In the genomic region with DNA sequence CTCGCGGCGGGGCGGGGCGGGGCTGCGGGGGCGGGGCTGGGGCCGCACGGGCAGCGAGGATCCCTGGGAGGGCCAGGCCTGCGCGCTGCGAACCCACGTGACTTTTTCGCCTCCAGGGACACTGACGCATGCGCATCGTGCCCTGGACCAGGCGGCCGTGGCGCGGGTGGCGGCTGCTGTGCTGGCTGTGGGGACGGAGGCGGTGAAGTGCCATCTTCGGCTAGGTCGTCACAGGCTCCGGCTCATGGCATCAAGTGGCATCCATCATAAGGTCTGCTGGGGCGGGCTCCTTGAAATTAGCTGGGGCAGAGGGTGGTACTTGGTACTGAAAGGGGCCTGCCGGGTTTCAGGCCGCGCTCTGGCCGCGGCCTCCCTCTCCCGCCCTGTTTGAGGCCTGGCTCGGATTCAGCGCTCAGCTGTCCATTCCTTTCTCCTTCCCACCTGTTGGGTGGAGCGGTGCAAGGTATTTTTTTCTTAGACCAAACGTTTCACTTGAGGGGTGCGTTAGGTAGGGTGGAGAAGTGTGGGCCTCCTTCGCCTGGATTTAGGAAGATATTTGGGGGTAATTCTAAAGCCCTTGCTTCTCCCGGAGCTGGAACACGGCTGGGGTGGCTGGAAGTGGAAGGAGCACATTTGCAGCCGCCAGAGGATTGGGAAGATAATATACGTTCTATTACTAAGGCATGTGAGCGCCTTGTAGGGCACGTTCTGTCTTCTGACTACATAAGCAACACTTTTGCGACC, we compare ENCODE assay signal across 8 cellular contexts. TPM values are rescaled to one million over a fixed set of nuclear protein-coding genes. Genes with fewer than 3 reads are reported as not detected.
DNase-seq lines count a peak whose midpoint lies in the region; TF ChIP-seq lines count a peak whose summit lies in the region.

A gene with protein sequence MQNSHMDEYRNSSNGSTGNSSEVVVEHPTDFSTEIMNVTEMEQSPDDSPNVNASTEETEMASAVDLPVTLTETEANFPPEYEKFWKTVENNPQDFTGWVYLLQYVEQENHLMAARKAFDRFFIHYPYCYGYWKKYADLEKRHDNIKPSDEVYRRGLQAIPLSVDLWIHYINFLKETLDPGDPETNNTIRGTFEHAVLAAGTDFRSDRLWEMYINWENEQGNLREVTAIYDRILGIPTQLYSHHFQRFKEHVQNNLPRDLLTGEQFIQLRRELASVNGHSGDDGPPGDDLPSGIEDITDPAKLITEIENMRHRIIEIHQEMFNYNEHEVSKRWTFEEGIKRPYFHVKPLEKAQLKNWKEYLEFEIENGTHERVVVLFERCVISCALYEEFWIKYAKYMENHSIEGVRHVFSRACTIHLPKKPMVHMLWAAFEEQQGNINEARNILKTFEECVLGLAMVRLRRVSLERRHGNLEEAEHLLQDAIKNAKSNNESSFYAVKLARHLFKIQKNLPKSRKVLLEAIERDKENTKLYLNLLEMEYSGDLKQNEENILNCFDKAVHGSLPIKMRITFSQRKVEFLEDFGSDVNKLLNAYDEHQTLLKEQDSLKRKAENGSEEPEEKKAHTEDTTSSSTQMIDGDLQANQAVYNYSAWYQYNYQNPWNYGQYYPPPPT (plus strand): TSS at position 138 of the 744 bp plus-strand sequence. CDS start 11,124 bp downstream, outside the sequence.

- no peak for TF ChIP-seq CTCF in GM20000 (IDR thresholded peaks at IDR 0.05; ENCODE audit: extremely low read depth, missing control alignments)

- DNase-seq in COLO668 (lab: John Stamatoyannopoulos, UW; ENCODE audit: unreplicated experiment), result peak; percentile 98
- DNase-seq in GM20000 (ENCODE audit: low spot score), result peak; percentile 98
- DNase-seq in HS-5 (ENCODE audit: low read depth), result peak; percentile 70
- DNase-seq in NK-92 (lab: John Stamatoyannopoulos, UW; ENCODE audit: unreplicated experiment), result peak; percentile 72
- DNase-seq in effector CD8-positive, alpha-beta T cell (lab: John Stamatoyannopoulos, UW), result peak; percentile 95
- DNase-seq in lung microvascular endothelial cell (ENCODE audit: low read depth in 2 of 2), result peak; percentile 93 to 96
- DNase-seq in stimulated activated CD4-positive, alpha-beta T cell treated with anti-CD3 and anti-CD28 coated beads, TNF-alpha, amount 100 ng/mL, for 4 hours (ENCODE audit: low read depth in 3 of 3), result peak; percentile 89 to 92 (median 91)

- CTCF ChIA-PET in activated CD8-positive, alpha-beta memory T cell treated with anti-CD3 and anti-CD28 coated beads for 36 hours (lab: Charles Lee), result no interaction called here

- POLR2A ChIA-PET in activated CD8-positive, alpha-beta memory T cell treated with anti-CD3 and anti-CD28 coated beads for 36 hours (lab: Charles Lee), result interaction anchor here (0.5 to 1.0 kb wide), 2 partner anchors 122 to 187 kb away, joined by 3 to 4 read pairs; a partner anchor contains a TSS

RNA-seq across cellular contexts. Expression of the gene that starts here (rescaled TPM):
- total RNA-seq in activated CD8-positive, alpha-beta memory T cell treated with anti-CD3 and anti-CD28 coated beads for 36 hours, result 10 to 100 TPM; 46.2 to 46.8 TPM
- total RNA-seq in lung microvascular endothelial cell, result 12.6 and 17.7 TPM in 2 replicates

Comparison
In these comparisons a context has a peak if more than half of its experiments do, and no peak if none do; other contexts are left out.
1. Peak in every context shown above with its lines: DNase-seq.